In the genomic region with DNA sequence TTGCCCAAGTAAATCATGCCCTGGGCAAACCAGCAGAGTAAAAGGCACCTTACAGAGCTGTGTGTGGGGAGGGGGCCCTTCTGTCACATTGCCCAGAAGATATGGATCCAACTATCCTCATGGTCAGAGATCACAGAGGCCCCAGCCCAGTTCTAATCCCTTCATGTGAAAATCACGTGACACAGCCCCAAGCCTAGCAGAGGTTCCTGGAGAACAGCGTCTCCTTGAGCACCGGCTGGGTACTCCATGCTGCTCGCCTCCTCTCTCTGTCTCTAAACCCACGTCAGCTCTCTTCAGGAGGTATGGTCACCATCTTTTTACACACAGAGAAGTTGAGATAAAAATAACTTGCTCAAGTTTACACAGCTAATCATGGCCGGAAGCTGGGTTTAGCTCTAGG, we compare ENCODE assay signal across 13 cellular contexts.
"Had no signal": no experiment of that assay in that cellular context is flagged by ENCODE, and none has a peak within 500 bp of the region (broad histone marks: within the 10 kb centered on the region; RNA-seq: fewer than 3 reads in every experiment).

No MANE protein-coding gene starts in this region.

- H3K27me3 ChIP-seq: gastrocnemius medialis, right atrium auricular region, tibial nerve had no signal

- ATAC-seq: gastrocnemius medialis; stimulated activated memory B cell treated with anti-CD40 and anti-IgM and Interleukin-4, amounts not matched to agents 10 μg/mL and 1 μg/mL and 100 μg/mL, for 72 hours had no signal

- H3K4me1 Mint-ChIP-seq: activated CD4-positive, alpha-beta T cell treated with anti-CD3 and anti-CD28 coated beads, Interleukin-2, amount 10 ng/mL, durations not matched to agents 7 days and 5 days; activated naive CD4-positive, alpha-beta T cell treated with anti-CD3 and anti-CD28 coated beads, Interleukin-2, amount 50 U/mL, for 24 hours; activated T-helper 17 cell treated with anti-CD3 and anti-CD28 coated beads, Interleukin-2, amount 50 U/mL, for 72 hours had no signal

- H3K9me3 Mint-ChIP-seq: activated CD4-positive, alpha-beta T cell treated with anti-CD3 and anti-CD28 coated beads, Interleukin-2, amount 10 ng/mL, durations not matched to agents 7 days and 5 days; activated naive CD4-positive, alpha-beta T cell treated with anti-CD3 and anti-CD28 coated beads, Interleukin-2, amount 50 U/mL, for 24 hours; activated T-helper 17 cell treated with anti-CD3 and anti-CD28 coated beads, Interleukin-2, amount 50 U/mL, for 72 hours had no signal

- H3K27ac ChIP-seq: gastrocnemius medialis, neural progenitor cell, parathyroid adenoma, right atrium auricular region had no signal

- H3K4me1 ChIP-seq: parathyroid adenoma had no signal

- H2AFZ ChIP-seq: neural progenitor cell, parathyroid adenoma had no signal

- H3K4me3 Mint-ChIP-seq: activated CD4-positive, alpha-beta T cell treated with anti-CD3 and anti-CD28 coated beads, Interleukin-2, amount 10 ng/mL, durations not matched to agents 7 days and 5 days; activated naive CD4-positive, alpha-beta T cell treated with anti-CD3 and anti-CD28 coated beads, Interleukin-2, amount 50 U/mL, for 24 hours; activated T-helper 17 cell treated with anti-CD3 and anti-CD28 coated beads, Interleukin-2, amount 50 U/mL, for 72 hours; neural progenitor cell; stimulated activated memory B cell treated with anti-CD40 and anti-IgM and Interleukin-4, amounts not matched to agents 10 μg/mL and 1 μg/mL and 100 μg/mL, for 72 hours had no signal

- H3K9me3 ChIP-seq: gastrocnemius medialis, right atrium auricular region, tibial nerve had no signal

- H3K9ac ChIP-seq: neural progenitor cell, parathyroid adenoma had no signal

- H3K36me3 ChIP-seq: gastrocnemius medialis, neural progenitor cell, right atrium auricular region, tibial nerve had no signal

- H3K27ac Mint-ChIP-seq: activated naive CD4-positive, alpha-beta T cell treated with anti-CD3 and anti-CD28 coated beads, Interleukin-2, amount 50 U/mL, for 24 hours; activated T-helper 17 cell treated with anti-CD3 and anti-CD28 coated beads, Interleukin-2, amount 50 U/mL, for 72 hours; neural progenitor cell; stimulated activated memory B cell treated with anti-CD40 and anti-IgM and Interleukin-4, amounts not matched to agents 10 μg/mL and 1 μg/mL and 100 μg/mL, for 72 hours had no signal

- H3K4me3 ChIP-seq: gastrocnemius medialis, neural progenitor cell, right atrium auricular region had no signal

- H3K36me3 Mint-ChIP-seq: neural progenitor cell; stimulated activated memory B cell treated with anti-CD40 and anti-IgM and Interleukin-4, amounts not matched to agents 10 μg/mL and 1 μg/mL and 100 μg/mL, for 72 hours had no signal

- H3K79me2 ChIP-seq: parathyroid adenoma had no signal

- DNase-seq: activated CD4-positive, alpha-beta T cell treated with anti-CD3 and anti-CD28 coated beads, Interleukin-2, amount 10 ng/mL, durations not matched to agents 7 days and 5 days; activated CD8-positive, alpha-beta memory T cell treated with anti-CD3 and anti-CD28 coated beads for 24 hours; activated T-cell treated with anti-CD3 and anti-CD28 coated beads for 4 hours; cerebellar nuclear complex; gastrocnemius medialis; T-helper 1 cell had no signal
